In the genomic region with DNA sequence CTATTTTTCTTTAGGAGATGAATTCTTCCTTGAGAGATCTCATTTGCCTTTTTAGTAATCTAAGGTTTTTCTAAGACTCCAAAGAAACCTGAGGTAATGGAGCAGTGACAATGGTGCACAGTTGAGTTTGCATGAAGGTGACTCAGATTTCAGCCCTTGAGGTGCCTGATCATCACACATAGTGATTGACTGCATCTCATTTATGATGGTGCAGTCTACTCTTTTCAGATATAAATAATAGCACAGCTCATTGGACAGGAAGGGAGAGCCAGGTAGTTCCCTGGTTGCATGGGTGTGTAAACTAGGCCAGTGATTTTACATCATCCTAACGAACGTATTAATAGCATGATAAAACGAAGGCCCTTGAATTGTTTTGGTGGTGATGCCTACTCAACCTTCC, we compare ENCODE assay signal across 35 cellular contexts.
"Had no signal": no experiment of that assay in that cellular context is flagged by ENCODE, and none has a peak within 500 bp of the region (broad histone marks: within the 10 kb centered on the region; RNA-seq: fewer than 3 reads in every experiment).

No MANE protein-coding gene starts in this region.

- H3K27ac Mint-ChIP-seq: activated B cell treated with CpG ODN at 0.5 μM for 24 hours; activated CD4-positive, alpha-beta memory T cell treated with anti-CD3 and anti-CD28 coated beads for 36 hours; activated CD4-positive, alpha-beta T cell treated with anti-CD3 and anti-CD28 coated beads, Interleukin-2, amount 10 ng/mL, durations not matched to agents 24 days and 14 days; activated CD8-positive, alpha-beta T cell treated with anti-CD3 and anti-CD28 coated beads for 36 hours; activated naive CD4-positive, alpha-beta T cell treated with anti-CD3 and anti-CD28 coated beads for 36 hours; activated naive CD4-positive, alpha-beta T cell treated with anti-CD3 and anti-CD28 coated beads, Interleukin-2, amount 50 U/mL, for 72 hours; activated naive CD8-positive, alpha-beta T cell treated with anti-CD3 and anti-CD28 coated beads for 36 hours; activated T-cell treated with anti-CD3 and anti-CD28 coated beads, Interleukin-2, amount 50 U/mL, for 72 hours; activated T-helper 1 cell treated with anti-CD3 and anti-CD28 coated beads, Interleukin-12 subunit alpha, Interleukin-12 subunit beta, Interleukin-2, Interleukin-4 antibody, amounts not matched to agents 30 ng/mL and 10 ng/mL and 1 ng/mL, durations not matched to agents 14 hours and 24 hours and 36 hours; activated T-helper 17 cell treated with anti-CD3 and anti-CD28 coated beads, Interleukin-2, amount 50 U/mL, for 72 hours; T-helper 1 cell treated with Interleukin-12 subunit alpha and Interleukin-12 subunit beta and Interleukin-4 antibody, amounts not matched to agents 30 μg/mL and 1 μg/mL, for 36 hours; T-helper 2 cell treated with Interferon-gamma antibody and Interleukin-4, amounts not matched to agents 5 μg/mL and 100 μg/mL, for 36 hours had no signal

- H3K27me3 Mint-ChIP-seq: activated CD4-positive, alpha-beta memory T cell treated with anti-CD3 and anti-CD28 coated beads for 36 hours had no signal

- H3K27me3 ChIP-seq: adrenal gland, body of pancreas, brain microvascular endothelial cell, breast epithelium had no signal

- H3K4me3 Mint-ChIP-seq: activated B cell treated with CpG ODN at 0.5 μM for 24 hours; activated CD4-positive, alpha-beta memory T cell treated with anti-CD3 and anti-CD28 coated beads for 36 hours; activated CD4-positive, alpha-beta T cell treated with anti-CD3 and anti-CD28 coated beads, Interleukin-2, amount 10 ng/mL, durations not matched to agents 24 days and 14 days; activated CD8-positive, alpha-beta T cell treated with anti-CD3 and anti-CD28 coated beads for 36 hours; activated naive CD4-positive, alpha-beta T cell treated with anti-CD3 and anti-CD28 coated beads for 36 hours; activated naive CD8-positive, alpha-beta T cell treated with anti-CD3 and anti-CD28 coated beads for 36 hours; activated T-cell treated with anti-CD3 and anti-CD28 coated beads, Interleukin-2, amount 50 U/mL, for 4 hours; activated T-cell treated with anti-CD3 and anti-CD28 coated beads, Interleukin-2, amount 50 U/mL, for 72 hours; activated T-helper 1 cell treated with anti-CD3 and anti-CD28 coated beads, Interleukin-12 subunit alpha, Interleukin-12 subunit beta, Interleukin-2, Interleukin-4 antibody, amounts not matched to agents 30 ng/mL and 10 ng/mL and 1 ng/mL, durations not matched to agents 14 hours and 24 hours and 36 hours; activated T-helper 17 cell treated with anti-CD3 and anti-CD28 coated beads, Interleukin-2, amount 50 U/mL, for 72 hours; T-helper 1 cell treated with Interleukin-12 subunit alpha and Interleukin-12 subunit beta and Interleukin-4 antibody, amounts not matched to agents 30 μg/mL and 1 μg/mL, for 36 hours; T-helper 2 cell treated with Interferon-gamma antibody and Interleukin-4, amounts not matched to agents 5 μg/mL and 100 μg/mL, for 36 hours had no signal

- H3K9me3 ChIP-seq: adrenal gland, body of pancreas had no signal

- H3K27ac ChIP-seq: adrenal gland, body of pancreas, brain microvascular endothelial cell, breast epithelium, VCaP had no signal

- DNase-seq: activated B cell treated with CpG ODN at 0.5 μM for 24 hours; activated CD4-positive, alpha-beta memory T cell treated with anti-CD3 and anti-CD28 coated beads for 36 hours; activated CD4-positive, alpha-beta T cell treated with anti-CD3 and anti-CD28 coated beads for 4 hours; activated CD4-positive, alpha-beta T cell treated with anti-CD3 and anti-CD28 coated beads, Interleukin-2, amount 10 ng/mL, durations not matched to agents 24 days and 14 days; activated CD4-positive, alpha-beta T cell treated with anti-CD3 and anti-CD28 coated beads, Interleukin-2, amount 50 U/mL, for 1 hour; activated CD4-positive, alpha-beta T cell treated with anti-CD3 and anti-CD28 coated beads, Interleukin-2, amount 50 U/mL, for 4 hours; activated CD4-positive, CD25-positive, alpha-beta regulatory T cell treated with anti-CD3 and anti-CD28 coated beads, Interleukin-2, amount 50 U/mL, for 72 hours; activated CD8-positive, alpha-beta memory T cell treated with anti-CD3 and anti-CD28 coated beads, Interleukin-2, amount 50 U/mL, for 4 hours; activated CD8-positive, alpha-beta T cell treated with anti-CD3 and anti-CD28 coated beads for 36 hours; activated effector memory CD4-positive, alpha-beta T cell treated with anti-CD3 and anti-CD28 coated beads, Interleukin-2, amount 50 U/mL, for 16 hours; activated gamma-delta T cell treated with Interleukin-2 at 50 U/mL for 16 hours; activated naive CD4-positive, alpha-beta T cell; activated naive CD4-positive, alpha-beta T cell treated with anti-CD3 and anti-CD28 coated beads for 36 hours; activated naive CD4-positive, alpha-beta T cell treated with anti-CD3 and anti-CD28 coated beads, Interleukin-2, amount 50 U/mL, for 16 hours; activated naive CD8-positive, alpha-beta T cell treated with anti-CD3 and anti-CD28 coated beads for 36 hours; activated T-cell treated with anti-CD3 and anti-CD28 coated beads for 4 hours; activated T-cell treated with anti-CD3 and anti-CD28 coated beads, Interleukin-2, amount 50 U/mL, for 1 hour; activated T-cell treated with anti-CD3 and anti-CD28 coated beads, Interleukin-2, amount 50 U/mL, for 4 hours; activated T-cell treated with anti-CD3 and anti-CD28 coated beads, Interleukin-2, amount 50 U/mL, for 72 hours; adrenal gland; amniotic stem cell; aorta; body of pancreas; brain microvascular endothelial cell; central memory CD4-positive, alpha-beta T cell; T-helper 1 cell; T-helper 2 cell; T-helper 9 cell had no signal

- H3K4me1 ChIP-seq: adrenal gland, body of pancreas, breast epithelium had no signal

- H3K36me3 Mint-ChIP-seq: activated CD4-positive, alpha-beta memory T cell treated with anti-CD3 and anti-CD28 coated beads for 36 hours; activated naive CD4-positive, alpha-beta T cell treated with anti-CD3 and anti-CD28 coated beads, Interleukin-2, amount 50 U/mL, for 72 hours; activated naive CD8-positive, alpha-beta T cell treated with anti-CD3 and anti-CD28 coated beads for 36 hours had no signal

- H3K9me3 Mint-ChIP-seq: activated T-helper 1 cell treated with anti-CD3 and anti-CD28 coated beads, Interleukin-12 subunit alpha, Interleukin-12 subunit beta, Interleukin-2, Interleukin-4 antibody, amounts not matched to agents 30 ng/mL and 10 ng/mL and 1 ng/mL, durations not matched to agents 14 hours and 24 hours and 36 hours had no signal

- H3K4me1 Mint-ChIP-seq: activated B cell treated with CpG ODN at 0.5 μM for 24 hours; activated CD4-positive, alpha-beta T cell treated with anti-CD3 and anti-CD28 coated beads, Interleukin-2, amount 10 ng/mL, durations not matched to agents 24 days and 14 days; activated naive CD8-positive, alpha-beta T cell treated with anti-CD3 and anti-CD28 coated beads for 36 hours; activated T-helper 17 cell treated with anti-CD3 and anti-CD28 coated beads, Interleukin-2, amount 50 U/mL, for 72 hours had no signal

- ATAC-seq: activated CD8-positive, alpha-beta T cell treated with anti-CD3 and anti-CD28 coated beads for 36 hours; activated naive CD4-positive, alpha-beta T cell treated with anti-CD3 and anti-CD28 coated beads, Interleukin-2, amount 50 U/mL, for 72 hours; activated T-cell treated with anti-CD3 and anti-CD28 coated beads, Interleukin-2, amount 50 U/mL, for 4 hours; activated T-cell treated with anti-CD3 and anti-CD28 coated beads, Interleukin-2, amount 50 U/mL, for 72 hours; activated T-helper 17 cell treated with anti-CD3 and anti-CD28 coated beads, Interleukin-2, amount 50 U/mL, for 72 hours; body of pancreas had no signal

- H3K4me3 ChIP-seq: adrenal gland, body of pancreas, breast epithelium had no signal

- H3K36me3 ChIP-seq: adrenal gland, brain microvascular endothelial cell, breast epithelium had no signal
